36 cellular contexts compared by ENCODE assay signal in the genomic region with DNA sequence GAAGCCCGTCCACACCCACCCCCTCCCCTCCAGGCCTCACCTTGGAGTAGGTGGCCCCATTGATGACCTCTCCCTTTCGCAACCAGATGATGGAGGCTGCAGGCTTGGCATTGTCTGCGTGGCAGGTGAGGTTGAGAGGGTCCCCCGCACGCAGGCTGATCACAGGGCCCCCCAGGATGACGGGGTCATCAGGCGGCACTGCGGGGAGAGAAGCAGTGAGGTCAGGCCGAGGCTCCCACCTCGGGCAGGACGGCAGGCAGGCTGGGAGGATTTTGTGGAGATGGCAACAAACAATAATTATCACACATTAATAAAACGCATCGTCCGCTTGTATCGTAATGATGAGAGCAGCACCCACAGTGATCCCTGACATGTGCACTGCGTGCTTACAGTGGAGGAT.
"Had no signal": no experiment of that assay in that cellular context is flagged by ENCODE, and none has a peak within 500 bp of the region (broad histone marks: within the 10 kb centered on the region; RNA-seq: fewer than 3 reads in every experiment).

No MANE protein-coding gene starts in this region.

- H3K4me3 ChIP-seq: ascending aorta, cardiac muscle cell had no signal

- DNase-seq: activated B cell treated with CpG ODN at 0.5 μM for 24 hours; activated CD4-positive, alpha-beta memory T cell treated with anti-CD3 and anti-CD28 coated beads for 36 hours; activated CD4-positive, alpha-beta T cell treated with anti-CD3 and anti-CD28 coated beads for 4 hours; activated CD4-positive, alpha-beta T cell treated with anti-CD3 and anti-CD28 coated beads, Interleukin-2, amount 10 ng/mL, durations not matched to agents 24 days and 14 days; activated CD4-positive, alpha-beta T cell treated with anti-CD3 and anti-CD28 coated beads, Interleukin-2, amount 50 U/mL, for 1 hour; activated CD4-positive, alpha-beta T cell treated with anti-CD3 and anti-CD28 coated beads, Interleukin-2, amount 50 U/mL, for 4 hours; activated CD4-positive, CD25-positive, alpha-beta regulatory T cell treated with anti-CD3 and anti-CD28 coated beads, Interleukin-2, amount 50 U/mL, for 72 hours; activated CD8-positive, alpha-beta memory T cell treated with anti-CD3 and anti-CD28 coated beads for 24 hours; activated CD8-positive, alpha-beta memory T cell treated with anti-CD3 and anti-CD28 coated beads, Interleukin-2, amount 10 ng/mL, durations not matched to agents 7 days and 5 days; activated CD8-positive, alpha-beta memory T cell treated with anti-CD3 and anti-CD28 coated beads, Interleukin-2, amount 50 U/mL, for 48 hours; activated CD8-positive, alpha-beta T cell treated with anti-CD3 and anti-CD28 coated beads for 36 hours; activated effector memory CD4-positive, alpha-beta T cell treated with Interleukin-2 at 50 U/mL for 16 hours; activated gamma-delta T cell; activated naive CD4-positive, alpha-beta T cell treated with anti-CD3 and anti-CD28 coated beads, Interleukin-2, amount 10 ng/mL, durations not matched to agents 7 days and 5 days; activated naive CD4-positive, alpha-beta T cell treated with Interleukin-2 at 50 U/mL for 16 hours; activated naive CD8-positive, alpha-beta T cell treated with anti-CD3 and anti-CD28 coated beads, Interleukin-2, amount 10 ng/mL, durations not matched to agents 7 days and 5 days; activated naive CD8-positive, alpha-beta T cell treated with anti-CD3 and anti-CD28 coated beads, Interleukin-2, amount 50 U/mL, for 24 hours; activated T-cell treated with anti-CD3 and anti-CD28 coated beads, Interleukin-2, amount 50 U/mL, for 24 hours; activated T-cell treated with anti-CD3 and anti-CD28 coated beads, Interleukin-2, amount 50 U/mL, for 48 hours; amygdala; anterior cingulate cortex; central memory CD4-positive, alpha-beta T cell; T-helper 1 cell; T-helper 2 cell; T-helper 9 cell had no signal

- H3K9me3 Mint-ChIP-seq: activated B cell treated with CpG ODN at 0.5 μM for 24 hours; activated CD4-positive, alpha-beta memory T cell treated with anti-CD3 and anti-CD28 coated beads for 36 hours; activated CD4-positive, alpha-beta T cell treated with anti-CD3 and anti-CD28 coated beads, Interleukin-2, amount 10 ng/mL, durations not matched to agents 24 days and 14 days; activated CD8-positive, alpha-beta T cell treated with anti-CD3 and anti-CD28 coated beads for 36 hours; activated naive CD4-positive, alpha-beta T cell treated with anti-CD3 and anti-CD28 coated beads, Interleukin-2, amount 10 ng/mL, durations not matched to agents 7 days and 5 days; activated naive CD4-positive, alpha-beta T cell treated with anti-CD3 and anti-CD28 coated beads, Interleukin-2, amount 50 U/mL, for 24 hours; activated naive CD8-positive, alpha-beta T cell treated with anti-CD3 and anti-CD28 coated beads, Interleukin-2, amount 10 ng/mL, durations not matched to agents 7 days and 5 days; activated naive CD8-positive, alpha-beta T cell treated with anti-CD3 and anti-CD28 coated beads, Interleukin-2, amount 50 U/mL, for 24 hours; activated T-cell treated with anti-CD3 and anti-CD28 coated beads, Interleukin-2, amount 50 U/mL, for 24 hours; activated T-helper 2 cell treated with anti-CD3 and anti-CD28 coated beads, Interferon-gamma antibody, Interleukin-2, Interleukin-4, amounts not matched to agents 10 μg/mL and 5 μg/mL and 100 μg/mL, durations not matched to agents 14 hours and 24 hours and 36 hours; brain; T-helper 1 cell treated with Interleukin-12 subunit alpha and Interleukin-12 subunit beta and Interleukin-4 antibody, amounts not matched to agents 30 μg/mL and 1 μg/mL, for 36 hours; T-helper 2 cell treated with Interferon-gamma antibody and Interleukin-4, amounts not matched to agents 5 μg/mL and 100 μg/mL, for 36 hours had no signal

- H3K4me3 Mint-ChIP-seq: activated B cell treated with CpG ODN at 0.5 μM for 24 hours; activated CD4-positive, alpha-beta memory T cell treated with anti-CD3 and anti-CD28 coated beads for 36 hours; activated CD4-positive, alpha-beta T cell treated with anti-CD3 and anti-CD28 coated beads, Interleukin-2, amount 10 ng/mL, durations not matched to agents 24 days and 14 days; activated CD8-positive, alpha-beta memory T cell treated with anti-CD3 and anti-CD28 coated beads, Interleukin-2, amount 10 ng/mL, durations not matched to agents 7 days and 5 days; activated CD8-positive, alpha-beta T cell treated with anti-CD3 and anti-CD28 coated beads for 36 hours; activated naive CD4-positive, alpha-beta T cell treated with anti-CD3 and anti-CD28 coated beads, Interleukin-2, amount 10 ng/mL, durations not matched to agents 7 days and 5 days; activated naive CD4-positive, alpha-beta T cell treated with anti-CD3 and anti-CD28 coated beads, Interleukin-2, amount 50 U/mL, for 24 hours; activated naive CD8-positive, alpha-beta T cell; activated naive CD8-positive, alpha-beta T cell treated with anti-CD3 and anti-CD28 coated beads, Interleukin-2, amount 10 ng/mL, durations not matched to agents 7 days and 5 days; activated naive CD8-positive, alpha-beta T cell treated with anti-CD3 and anti-CD28 coated beads, Interleukin-2, amount 50 U/mL, for 24 hours; activated T-cell treated with anti-CD3 and anti-CD28 coated beads, Interleukin-2, amount 50 U/mL, for 24 hours; brain; T-helper 1 cell treated with Interleukin-12 subunit alpha and Interleukin-12 subunit beta and Interleukin-4 antibody, amounts not matched to agents 30 μg/mL and 1 μg/mL, for 36 hours; T-helper 2 cell treated with Interferon-gamma antibody and Interleukin-4, amounts not matched to agents 5 μg/mL and 100 μg/mL, for 36 hours had no signal

- H3K36me3 Mint-ChIP-seq: activated CD4-positive, alpha-beta memory T cell treated with anti-CD3 and anti-CD28 coated beads for 36 hours; activated CD8-positive, alpha-beta memory T cell treated with anti-CD3 and anti-CD28 coated beads, Interleukin-2, amount 10 ng/mL, durations not matched to agents 7 days and 5 days; activated naive CD4-positive, alpha-beta T cell treated with anti-CD3 and anti-CD28 coated beads, Interleukin-2, amount 10 ng/mL, durations not matched to agents 7 days and 5 days; activated naive CD4-positive, alpha-beta T cell treated with anti-CD3 and anti-CD28 coated beads, Interleukin-2, amount 50 U/mL, for 24 hours; activated naive CD8-positive, alpha-beta T cell; activated naive CD8-positive, alpha-beta T cell treated with anti-CD3 and anti-CD28 coated beads, Interleukin-2, amount 10 ng/mL, durations not matched to agents 7 days and 5 days; brain had no signal

- ATAC-seq: activated CD8-positive, alpha-beta memory T cell treated with anti-CD3 and anti-CD28 coated beads, Interleukin-2, amount 10 ng/mL, durations not matched to agents 7 days and 5 days; activated CD8-positive, alpha-beta T cell treated with anti-CD3 and anti-CD28 coated beads for 36 hours; activated naive CD8-positive, alpha-beta T cell treated with anti-CD3 and anti-CD28 coated beads, Interleukin-2, amount 50 U/mL, for 24 hours had no signal

- H3K4me1 ChIP-seq: ascending aorta had no signal

- H3K27ac ChIP-seq: ascending aorta, cardiac muscle cell, VCaP had no signal

- H3K27me3 ChIP-seq: ascending aorta, cardiac muscle cell had no signal

- FAIRE-seq: bronchial epithelial cell, TTC549 had no signal

- H3K36me3 ChIP-seq: ascending aorta, cardiac muscle cell had no signal

- H3K9me3 ChIP-seq: ascending aorta had no signal

- H3K27me3 Mint-ChIP-seq: activated B cell treated with CpG ODN at 0.5 μM for 24 hours; activated CD4-positive, alpha-beta memory T cell treated with anti-CD3 and anti-CD28 coated beads for 36 hours; activated CD4-positive, alpha-beta T cell treated with anti-CD3 and anti-CD28 coated beads, Interleukin-2, amount 10 ng/mL, durations not matched to agents 24 days and 14 days; activated CD8-positive, alpha-beta memory T cell treated with anti-CD3 and anti-CD28 coated beads, Interleukin-2, amount 10 ng/mL, durations not matched to agents 7 days and 5 days; activated CD8-positive, alpha-beta T cell treated with anti-CD3 and anti-CD28 coated beads for 36 hours; activated naive CD4-positive, alpha-beta T cell treated with anti-CD3 and anti-CD28 coated beads, Interleukin-2, amount 50 U/mL, for 24 hours; activated naive CD8-positive, alpha-beta T cell; activated naive CD8-positive, alpha-beta T cell treated with anti-CD3 and anti-CD28 coated beads, Interleukin-2, amount 10 ng/mL, durations not matched to agents 7 days and 5 days; activated naive CD8-positive, alpha-beta T cell treated with anti-CD3 and anti-CD28 coated beads, Interleukin-2, amount 50 U/mL, for 24 hours; activated T-cell treated with anti-CD3 and anti-CD28 coated beads, Interleukin-2, amount 50 U/mL, for 24 hours; brain had no signal

- H3K27ac Mint-ChIP-seq: activated B cell treated with CpG ODN at 0.5 μM for 24 hours; activated CD4-positive, alpha-beta memory T cell treated with anti-CD3 and anti-CD28 coated beads for 36 hours; activated CD4-positive, alpha-beta T cell treated with anti-CD3 and anti-CD28 coated beads, Interleukin-2, amount 10 ng/mL, durations not matched to agents 24 days and 14 days; activated CD8-positive, alpha-beta memory T cell treated with anti-CD3 and anti-CD28 coated beads, Interleukin-2, amount 10 ng/mL, durations not matched to agents 7 days and 5 days; activated CD8-positive, alpha-beta T cell treated with anti-CD3 and anti-CD28 coated beads for 36 hours; activated naive CD4-positive, alpha-beta T cell treated with anti-CD3 and anti-CD28 coated beads, Interleukin-2, amount 10 ng/mL, durations not matched to agents 7 days and 5 days; activated naive CD4-positive, alpha-beta T cell treated with anti-CD3 and anti-CD28 coated beads, Interleukin-2, amount 50 U/mL, for 24 hours; activated naive CD8-positive, alpha-beta T cell; activated naive CD8-positive, alpha-beta T cell treated with anti-CD3 and anti-CD28 coated beads, Interleukin-2, amount 50 U/mL, for 24 hours; activated T-helper 2 cell treated with anti-CD3 and anti-CD28 coated beads, Interferon-gamma antibody, Interleukin-2, Interleukin-4, amounts not matched to agents 10 μg/mL and 5 μg/mL and 100 μg/mL, durations not matched to agents 14 hours and 24 hours and 36 hours; T-helper 1 cell treated with Interleukin-12 subunit alpha and Interleukin-12 subunit beta and Interleukin-4 antibody, amounts not matched to agents 30 μg/mL and 1 μg/mL, for 36 hours had no signal
